In the genomic region with DNA sequence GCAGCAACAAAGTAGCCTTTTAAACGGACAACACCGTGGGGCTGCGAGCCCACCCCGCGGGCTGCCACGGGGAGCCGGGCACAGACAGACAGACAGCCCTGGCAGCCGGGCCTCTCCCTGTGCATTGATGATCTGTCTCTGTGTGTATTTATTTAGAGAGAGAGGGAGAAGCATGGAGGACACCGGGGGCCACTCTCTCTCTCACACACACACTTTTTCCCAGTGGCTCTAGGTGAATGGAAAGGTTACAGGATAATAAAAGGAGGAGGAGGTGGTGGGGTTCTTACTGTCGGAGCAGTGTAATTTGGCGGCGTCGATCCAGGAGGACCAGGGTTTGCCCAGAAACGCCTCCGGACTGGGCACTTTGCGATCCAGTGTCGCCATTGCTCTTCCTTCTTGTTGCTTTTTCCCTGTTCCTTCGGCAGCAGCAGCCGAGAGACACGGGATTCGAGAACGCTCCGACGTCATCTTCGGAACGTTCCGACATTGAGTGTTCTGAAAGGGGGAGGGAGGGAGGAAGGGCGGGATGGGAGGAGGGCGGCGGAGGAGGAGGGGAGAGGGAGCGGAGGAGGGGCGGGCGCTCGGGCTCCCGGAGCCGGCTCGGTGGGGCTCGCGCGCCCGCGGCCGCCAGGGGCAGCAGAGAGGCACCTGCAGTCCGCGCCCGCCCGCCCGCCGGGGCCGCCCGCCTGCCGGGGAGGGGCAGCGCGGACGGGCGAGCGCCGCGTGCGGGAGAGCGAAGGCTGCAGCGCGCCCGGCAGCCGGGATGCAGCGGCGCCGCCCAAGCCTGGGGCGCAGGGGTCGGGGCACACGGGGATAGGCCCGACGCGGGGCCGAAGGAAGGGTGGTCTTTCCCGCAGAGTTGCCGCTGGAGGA, we compare ENCODE assay signal across 8 cellular contexts. TPM values are rescaled to one million over a fixed set of nuclear protein-coding genes. Genes with fewer than 3 reads are reported as not detected.
DNase-seq lines count a peak whose midpoint lies in the region; ATAC-seq and TF ChIP-seq lines count a peak whose summit lies in the region.

A gene with protein sequence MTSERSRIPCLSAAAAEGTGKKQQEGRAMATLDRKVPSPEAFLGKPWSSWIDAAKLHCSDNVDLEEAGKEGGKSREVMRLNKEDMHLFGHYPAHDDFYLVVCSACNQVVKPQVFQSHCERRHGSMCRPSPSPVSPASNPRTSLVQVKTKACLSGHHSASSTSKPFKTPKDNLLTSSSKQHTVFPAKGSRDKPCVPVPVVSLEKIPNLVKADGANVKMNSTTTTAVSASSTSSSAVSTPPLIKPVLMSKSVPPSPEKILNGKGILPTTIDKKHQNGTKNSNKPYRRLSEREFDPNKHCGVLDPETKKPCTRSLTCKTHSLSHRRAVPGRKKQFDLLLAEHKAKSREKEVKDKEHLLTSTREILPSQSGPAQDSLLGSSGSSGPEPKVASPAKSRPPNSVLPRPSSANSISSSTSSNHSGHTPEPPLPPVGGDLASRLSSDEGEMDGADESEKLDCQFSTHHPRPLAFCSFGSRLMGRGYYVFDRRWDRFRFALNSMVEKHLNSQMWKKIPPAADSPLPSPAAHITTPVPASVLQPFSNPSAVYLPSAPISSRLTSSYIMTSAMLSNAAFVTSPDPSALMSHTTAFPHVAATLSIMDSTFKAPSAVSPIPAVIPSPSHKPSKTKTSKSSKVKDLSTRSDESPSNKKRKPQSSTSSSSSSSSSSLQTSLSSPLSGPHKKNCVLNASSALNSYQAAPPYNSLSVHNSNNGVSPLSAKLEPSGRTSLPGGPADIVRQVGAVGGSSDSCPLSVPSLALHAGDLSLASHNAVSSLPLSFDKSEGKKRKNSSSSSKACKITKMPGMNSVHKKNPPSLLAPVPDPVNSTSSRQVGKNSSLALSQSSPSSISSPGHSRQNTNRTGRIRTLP (minus strand): TSS at position 509 of the 873 bp plus-strand sequence. CDS start 41 bp downstream, at position 468.

- H3K36me3 Mint-ChIP-seq in activated CD4-positive, alpha-beta T cell treated with anti-CD3 and anti-CD28 coated beads, Interleukin-2, amount 10 ng/mL, durations not matched to agents 24 days and 14 days (ENCODE audit: low read depth) = peaks cover 8% of the 10 kb centered on the region

- no peaks in the 10 kb centered on the region for H3K9me3 ChIP-seq in A673 (ENCODE audit: low read depth, low read length, poor library complexity, severe bottlenecking)

- H3K4me3 ChIP-seq in A673 (ENCODE audit: low read depth, low read length, poor library complexity, severe bottlenecking) (peak within 1 kb of the TSS; percentile 77), coronary artery (peak within 1 kb of the TSS; percentile 98)

- no peaks in the 10 kb centered on the region for H3K27me3 ChIP-seq in A673 (replicated peaks; ENCODE audit: insufficient read depth, low read depth, low read length, poor library complexity)

- H3K27ac Mint-ChIP-seq in activated CD4-positive, alpha-beta T cell treated with anti-CD3 and anti-CD28 coated beads, Interleukin-2, amount 10 ng/mL, durations not matched to agents 24 days and 14 days = peak within 1 kb of the TSS; percentile 82

- CTCF ChIA-PET in A673 (lab: Charles Lee) = interaction anchor here (0.6 to 1.5 kb wide), 4 partner anchors 9 to 187 kb away, joined by 3 to 6 read pairs (median 4); no protein-coding TSS in a partner anchor

- POLR2A ChIA-PET in A673 (lab: Charles Lee; ENCODE audit: low non-redundant PET) = no interaction called here

- H3K27me3 Mint-ChIP-seq in activated CD4-positive, alpha-beta T cell treated with anti-CD3 and anti-CD28 coated beads, Interleukin-2, amount 10 ng/mL, durations not matched to agents 24 days and 14 days = peaks cover 39% of the 10 kb centered on the region

- H3K27ac ChIP-seq in A673 (ENCODE audit: low read depth, low read length, poor library complexity, severe bottlenecking) = peak within 1 kb of the TSS; percentile 93
- H3K27ac ChIP-seq in coronary artery = peak within 1 kb of the TSS; percentile 55 to 91

- peaks cover 35% of the 10 kb centered on the region for H3K4me1 Mint-ChIP-seq in activated CD4-positive, alpha-beta T cell treated with anti-CD3 and anti-CD28 coated beads, Interleukin-2, amount 10 ng/mL, durations not matched to agents 24 days and 14 days

- TF ChIP-seq CTCF in A673 (conservative IDR thresholded peaks at IDR 0.05; ENCODE audit: low read depth, low read length) (peak; percentile 40; the same call in 1 of the 2 replicates), coronary artery (IDR thresholded peaks at IDR 0.05) (peak; percentile 39)

- peak; percentile 96 for ATAC-seq in GM19025 (IDR thresholded peaks at IDR 0.05; ENCODE audit: low read depth, unreplicated experiment)
- peak; percentile 90 for ATAC-seq in HG03520 (IDR thresholded peaks at IDR 0.05; ENCODE audit: unreplicated experiment)

- TSS peak; percentile 57 for BruUV-seq in A673 (replicated peaks; lab: Mats Ljungman, UMichigan)

- no peaks in the 10 kb centered on the region for H3K4me1 ChIP-seq in A673 (ENCODE audit: insufficient read depth, low read length, poor library complexity, severe bottlenecking)

- peak within 1 kb of the TSS; percentile 91 for H3K4me3 Mint-ChIP-seq in activated CD4-positive, alpha-beta T cell treated with anti-CD3 and anti-CD28 coated beads, Interleukin-2, amount 10 ng/mL, durations not matched to agents 24 days and 14 days

- H3K9me3 Mint-ChIP-seq in activated CD4-positive, alpha-beta T cell treated with anti-CD3 and anti-CD28 coated beads, Interleukin-2, amount 10 ng/mL, durations not matched to agents 24 days and 14 days = peaks cover 4% of the 10 kb centered on the region

- peak; percentile 99 for DNase-seq in A673 (ENCODE audit: low spot score)
- DNase-seq in NCI-H69 (lab: John Stamatoyannopoulos, UW) = peak; percentile 99
- peak; percentile 96 for DNase-seq in activated CD4-positive, alpha-beta T cell treated with anti-CD3 and anti-CD28 coated beads, Interleukin-2, amount 10 ng/mL, durations not matched to agents 24 days and 14 days
- peak; percentile 94 for DNase-seq in coronary artery (ENCODE audit: low spot score)
- DNase-seq in left kidney (ENCODE audit: low read depth, low spot score) = peak; percentile 99
- DNase-seq in stimulated activated CD4-positive, alpha-beta T cell treated with anti-CD3 and anti-CD28 coated beads, Interleukin-1b, Interleukin-23, amount 100 ng/mL, for 4 hours (ENCODE audit: low read depth in 2 of 2) = peak; percentile 91 to 92

- H3K36me3 ChIP-seq in A673 (ENCODE audit: insufficient read depth, low read length, poor library complexity, severe bottlenecking) = no peaks in the 10 kb centered on the region

- intact Hi-C loops in A673 (cut with micrococcal nuclease; ENCODE audit: unreplicated experiment) = loop anchor here (2.0 to 10.0 kb wide), 4 partner anchors 114 to 222 kb away; no protein-coding TSS in a partner anchor
- intact Hi-C loops in activated CD4-positive, alpha-beta T cell treated with anti-CD3 and anti-CD28 coated beads, Interleukin-2, amount 10 ng/mL, durations not matched to agents 24 days and 14 days (cut with micrococcal nuclease) = loop anchor here (1.0 to 10.0 kb wide), 6 partner anchors 27 to 222 kb away; no protein-coding TSS in a partner anchor

RNA-seq across cellular contexts. Expression of the gene that starts here (rescaled TPM):
- total RNA-seq in A673 (2021) = 29.9 and 32.8 TPM in 2 replicates
- total RNA-seq in activated CD4-positive, alpha-beta T cell treated with anti-CD3 and anti-CD28 coated beads, Interleukin-2, amount 10 ng/mL, durations not matched to agents 24 days and 14 days = 8.5 and 9.8 TPM in 2 replicates

Comparison
In these comparisons a context has a peak if more than half of its experiments do, and no peak if none do; other contexts are left out.
1. Peak in every context shown above with its lines: DNase-seq, ATAC-seq, H3K4me3 ChIP-seq and H3K27ac ChIP-seq.